In the genomic region with DNA sequence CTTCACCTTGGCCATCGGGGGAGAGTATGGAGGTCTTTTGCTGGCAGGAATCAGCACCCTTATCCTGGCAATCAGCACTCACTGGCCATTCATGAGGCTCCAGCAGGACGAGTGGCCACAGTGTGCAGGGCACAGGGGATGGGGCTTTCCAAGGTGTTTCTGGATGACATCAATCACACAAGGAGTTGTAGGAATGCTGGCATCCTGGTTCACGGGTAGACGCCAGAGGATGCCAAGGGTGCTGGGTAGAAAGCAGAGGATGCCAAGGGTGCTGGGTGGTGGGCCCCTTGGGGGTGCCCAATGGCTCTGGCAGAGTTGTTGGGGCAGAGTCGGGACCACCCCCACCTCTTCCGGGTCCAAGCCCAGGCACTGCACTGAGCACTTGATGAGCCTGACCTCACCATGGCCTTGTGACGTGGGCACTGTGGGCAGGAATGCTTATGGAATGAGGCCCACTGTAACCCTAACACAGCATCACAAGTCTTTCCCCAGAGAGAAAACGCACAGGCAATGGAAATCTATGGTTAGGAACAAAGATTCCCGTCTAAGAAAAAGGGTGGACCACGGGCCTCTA, we compare ENCODE assay signal across 26 cellular contexts. TPM values are rescaled to one million over a fixed set of nuclear protein-coding genes. Genes with fewer than 3 reads are reported as not detected.
"Had no signal": no experiment of that assay in that cellular context is flagged by ENCODE, and none has a peak within 500 bp of the region (broad histone marks: within the 10 kb centered on the region; RNA-seq: fewer than 3 reads in every experiment).

No MANE protein-coding gene starts in this region.

- ATAC-seq: activated CD8-positive, alpha-beta T cell treated with anti-CD3 and anti-CD28 coated beads, Interleukin-2, amount 10 ng/mL, durations not matched to agents 7 days and 5 days; effector memory CD8-positive, alpha-beta T cell; esophagus mucosa; left colon; lower lobe of right lung; naive thymus-derived CD8-positive, alpha-beta T cell; right cardiac atrium had no signal

- H3K27ac ChIP-seq: heart left ventricle, lower lobe of right lung, pancreas, psoas muscle, SK-N-MC, tibial artery, vagina, VCaP had no signal

- H3K27me3 Mint-ChIP-seq: brain; effector memory CD8-positive, alpha-beta T cell; naive thymus-derived CD8-positive, alpha-beta T cell; stimulated activated naive CD8-positive, alpha-beta T cell treated with anti-CD3 and anti-CD28 coated beads, Interleukin-15, Interleukin-2, amounts not matched to agents 100 ng/mL and 50 ng/mL, for 24 hours had no signal

- H3K4me1 Mint-ChIP-seq: brain had no signal

- H3K27ac Mint-ChIP-seq: activated CD8-positive, alpha-beta T cell treated with anti-CD3 and anti-CD28 coated beads, Interleukin-2, amount 10 ng/mL, durations not matched to agents 7 days and 5 days; activated T-helper 1 cell treated with anti-CD3 and anti-CD28 coated beads, Interleukin-12 subunit alpha, Interleukin-12 subunit beta, Interleukin-2, Interleukin-4 antibody, amounts not matched to agents 30 ng/mL and 10 ng/mL and 1 ng/mL, durations not matched to agents 14 hours and 24 hours and 36 hours; brain; stimulated activated naive CD8-positive, alpha-beta T cell treated with anti-CD3 and anti-CD28 coated beads, Interleukin-15, Interleukin-2, amounts not matched to agents 100 ng/mL and 50 ng/mL, for 24 hours; T-helper 2 cell treated with Interferon-gamma antibody and Interleukin-4, amounts not matched to agents 5 μg/mL and 100 μg/mL, for 36 hours had no signal

- H3K36me3 ChIP-seq: heart left ventricle, lower lobe of right lung, pancreas, tibial artery, vagina had no signal

- DNase-seq: activated CD4-positive, alpha-beta T cell treated with anti-CD3 and anti-CD28 coated beads for 1 hour; activated CD4-positive, alpha-beta T cell treated with anti-CD3 and anti-CD28 coated beads, Interleukin-2, amount 50 U/mL, for 1 hour; activated CD8-positive, alpha-beta T cell treated with anti-CD3 and anti-CD28 coated beads, Interleukin-2, amount 10 ng/mL, durations not matched to agents 7 days and 5 days; activated naive CD4-positive, alpha-beta T cell; caudate nucleus; effector memory CD8-positive, alpha-beta T cell; islet precursor cell; left colon; lower lobe of right lung; mesendoderm; naive thymus-derived CD8-positive, alpha-beta T cell; psoas muscle; right cardiac atrium; stimulated activated CD4-positive, alpha-beta T cell treated with anti-CD3 and anti-CD28 coated beads, Interleukin-12 subunit alpha, Interleukin-12 subunit beta, amount 100 ng/mL, for 4 hours; stimulated activated CD4-positive, alpha-beta T cell treated with anti-CD3 and anti-CD28 coated beads, Interleukin-4, amount 100 ng/mL, for 4 hours had no signal

- H3K4me3 Mint-ChIP-seq: activated CD8-positive, alpha-beta T cell treated with anti-CD3 and anti-CD28 coated beads, Interleukin-2, amount 10 ng/mL, durations not matched to agents 7 days and 5 days; activated T-helper 1 cell treated with anti-CD3 and anti-CD28 coated beads, Interleukin-12 subunit alpha, Interleukin-12 subunit beta, Interleukin-2, Interleukin-4 antibody, amounts not matched to agents 30 ng/mL and 10 ng/mL and 1 ng/mL, durations not matched to agents 14 hours and 24 hours and 36 hours; brain; effector memory CD8-positive, alpha-beta T cell; stimulated activated naive CD8-positive, alpha-beta T cell treated with anti-CD3 and anti-CD28 coated beads, Interleukin-15, Interleukin-2, amounts not matched to agents 100 ng/mL and 50 ng/mL, for 24 hours; T-helper 2 cell treated with Interferon-gamma antibody and Interleukin-4, amounts not matched to agents 5 μg/mL and 100 μg/mL, for 36 hours had no signal

- H3K9me3 ChIP-seq: lower lobe of right lung, pancreas, vagina had no signal

- H3K4me3 ChIP-seq: heart left ventricle, lower lobe of right lung, pancreas, psoas muscle, SK-N-MC, tibial artery, vagina had no signal

- H3K4me1 ChIP-seq: lower lobe of right lung, pancreas, psoas muscle, tibial artery, vagina had no signal

- H3K27me3 ChIP-seq: heart left ventricle, pancreas, tibial artery, vagina had no signal

RNA-seq across cellular contexts. Expression of gene CEL, which starts 29.1 kb away (rescaled TPM):
- polyA plus RNA-seq: naive thymus-derived CD8-positive, alpha-beta T cell had no signal
